Comparison of ENCODE assay signal across 8 cellular contexts in genomic region chr9:33167084-33167948, GRCh38. TPM values are rescaled to one million over a fixed set of nuclear protein-coding genes. Genes with fewer than 3 reads are reported as not detected.
DNase-seq lines count a peak whose midpoint lies in the region; ATAC-seq and TF ChIP-seq lines count a peak whose summit lies in the region.

A gene with protein sequence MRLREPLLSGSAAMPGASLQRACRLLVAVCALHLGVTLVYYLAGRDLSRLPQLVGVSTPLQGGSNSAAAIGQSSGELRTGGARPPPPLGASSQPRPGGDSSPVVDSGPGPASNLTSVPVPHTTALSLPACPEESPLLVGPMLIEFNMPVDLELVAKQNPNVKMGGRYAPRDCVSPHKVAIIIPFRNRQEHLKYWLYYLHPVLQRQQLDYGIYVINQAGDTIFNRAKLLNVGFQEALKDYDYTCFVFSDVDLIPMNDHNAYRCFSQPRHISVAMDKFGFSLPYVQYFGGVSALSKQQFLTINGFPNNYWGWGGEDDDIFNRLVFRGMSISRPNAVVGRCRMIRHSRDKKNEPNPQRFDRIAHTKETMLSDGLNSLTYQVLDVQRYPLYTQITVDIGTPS (minus strand): TSS chr9:33167336. CDS start chr9:33167169, 167 bp downstream.

- intact Hi-C loops in left ventricle myocardium inferior (cut with micrococcal nuclease) = loop anchor here (10.0 kb wide), 1 partner anchor 63 kb away; no protein-coding TSS in a partner anchor
- intact Hi-C loops in psoas muscle (cut with DNase I) = loop anchor here in 1 of 2 donors (5.0 kb wide), 1 partner anchor 85 kb away; no protein-coding TSS in a partner anchor

- H3K4me1 ChIP-seq in left ventricle myocardium inferior (peaks cover 76% of the 10 kb centered on the region), psoas muscle (peaks cover 36% of the 10 kb centered on the region)

- DNase-seq in NCI-H1694 treated with DMSO at 0.1 percent for 48 hours (lab: John Stamatoyannopoulos, UW) = peak; percentile 63
- DNase-seq in T-helper 2 cell = peak; percentile 90 to 99 (median 95)
- DNase-seq in amygdala (lab: John Stamatoyannopoulos, UW) = peak in 54 of 56 donors; percentile 29 to 88 (median 74)
- peak; percentile 98 for DNase-seq in left ventricle myocardium inferior
- peak; percentile 95 to 98 for DNase-seq in psoas muscle
- peak; percentile 97 for DNase-seq in ureter (ENCODE audit: low spot score)

- no peak for TF ChIP-seq CTCF in left ventricle myocardium inferior (IDR thresholded peaks at IDR 0.05; ENCODE audit: borderline replicate concordance)
- no peak for TF ChIP-seq CTCF in psoas muscle (IDR thresholded peaks at IDR 0.05)

- ATAC-seq in HG02870 (IDR thresholded peaks at IDR 0.05; ENCODE audit: unreplicated experiment) (peak; percentile 52), psoas muscle (peak; percentile 79 to 85 (median 81))

- H3K27me3 ChIP-seq in left ventricle myocardium inferior (ENCODE audit: low read depth) = no peaks in the 10 kb centered on the region
- H3K27me3 ChIP-seq in psoas muscle (ENCODE audit: insufficient read depth in 3 of 3, low read length in 2 of 3) = no peaks in the 10 kb centered on the region

- H3K9me3 ChIP-seq in left ventricle myocardium inferior (replicated peaks) (no peaks in the 10 kb centered on the region), psoas muscle (no peaks in the 10 kb centered on the region)

- H3K36me3 ChIP-seq in left ventricle myocardium inferior (no peaks in the 10 kb centered on the region), psoas muscle (ENCODE audit: insufficient read depth in 1 of 2, low read depth in 1 of 2) (no peaks in the 10 kb centered on the region)

- WGBS in psoas muscle, 3 donors = 2 to 9% (median 4%) methylated on average over 44 to 101 of the region's 101 CpGs

- TF ChIP-seq POLR2A in GM15510 (IDR thresholded peaks at IDR 0.05; ENCODE audit: borderline replicate concordance, extremely low read depth, insufficient read length) = peak; percentile 71

- peak within 1 kb of the TSS; percentile 99 for H3K4me3 ChIP-seq in left ventricle myocardium inferior
- peak within 1 kb of the TSS; percentile 96 for H3K4me3 ChIP-seq in psoas muscle

- H3K27ac ChIP-seq in left ventricle myocardium inferior (replicated peaks) = peak within 1 kb of the TSS; percentile 99
- peak within 1 kb of the TSS; percentile 95 for H3K27ac ChIP-seq in psoas muscle

RNA-seq across cellular contexts. Expression of the gene that starts here (rescaled TPM):
- 37.1 TPM for total RNA-seq in left ventricle myocardium inferior
- total RNA-seq in psoas muscle = 10 to 100 TPM; 22.3 to 28.1 (median 24.4) TPM
- polyA plus RNA-seq in psoas muscle = 10 to 100 TPM; 13.0 to 21.9 (median 17.8) TPM
- total RNA-seq in ureter = 107 TPM

Comparison
In these comparisons a context has a peak if more than half of its experiments do, and no peak if none do; other contexts are left out.
1. Peak in every context shown above with its lines: DNase-seq, ATAC-seq, H3K4me3 ChIP-seq and H3K27ac ChIP-seq.